In genomic region chr6:67914419-67914818, GRCh38 we compare ENCODE assay signal across 18 cellular contexts.
DNase-seq lines count a peak whose midpoint lies in the region; ATAC-seq, FAIRE-seq and TF ChIP-seq lines count a peak whose summit lies in the region.
"Had no signal": no experiment of that assay in that cellular context is flagged by ENCODE, and none has a peak within 500 bp of the region (broad histone marks: within the 10 kb centered on the region; RNA-seq: fewer than 3 reads in every experiment).

No MANE protein-coding gene starts in this region.

- FAIRE-seq in bronchial epithelial cell (lab: Jason Lieb, UNC), result no peak

- DNase-seq in GF-D8 (lab: John Stamatoyannopoulos, UW), result peak; percentile 18
- peak; percentile 63 for DNase-seq in MV-4-11 (lab: John Stamatoyannopoulos, UW)
- peak; percentile 3 for DNase-seq in bronchial epithelial cell (ENCODE audit: low read depth)
- peak; percentile 70 for DNase-seq in fibroblast of pulmonary artery (ENCODE audit: low read depth)
- DNase-seq in upper lobe of left lung, result no peak
- DNase-seq in HAP-1 (ENCODE audit: low spot score in 2 of 2), result no peak
- DNase-seq: BE2C; Caco-2; CD4-positive, alpha-beta T cell; GM23248; KG1; NCI-H1105; NCI-H2081; NCI-H2171 treated with DMSO at 0.1 percent for 48 hours; NCI-H446 treated with DMSO at 0.1 percent for 48 hours; NCI-H69 had no signal

- no peak for TF ChIP-seq EP300 in upper lobe of left lung (IDR thresholded peaks at IDR 0.05)

- no peak for TF ChIP-seq POLR2A in upper lobe of left lung (IDR thresholded peaks at IDR 0.05)

- H3K4me3 ChIP-seq in bronchial epithelial cell (ENCODE audit: low read depth, low read length), result no peak overlapping the region
- no peak overlapping the region for H3K4me3 ChIP-seq in fibroblast of pulmonary artery (replicated peaks; ENCODE audit: low read depth, low read length)
- no peak overlapping the region for H3K4me3 ChIP-seq in upper lobe of left lung
- H3K4me3 ChIP-seq in HAP-1, result no peak overlapping the region
- H3K4me3 ChIP-seq: GM23248 had no signal

- WGBS in upper lobe of left lung, 2 donors, result 0 to 36% methylated on average over 1 of the region's 1 CpG

- H3K27me3 ChIP-seq in bronchial epithelial cell (ENCODE audit: control insufficient read depth, insufficient read depth, low read length) (no peaks in the 10 kb centered on the region), upper lobe of left lung (no peaks in the 10 kb centered on the region), HAP-1 (ENCODE audit: low read depth) (no peaks in the 10 kb centered on the region)
- H3K27me3 ChIP-seq: BE2C had no signal

- H3K9me3 ChIP-seq in upper lobe of left lung (no peaks in the 10 kb centered on the region), HAP-1 (no peaks in the 10 kb centered on the region)
- H3K9me3 ChIP-seq: Caco-2 had no signal

- no peak for TF ChIP-seq CTCF in bronchial epithelial cell (IDR thresholded peaks at IDR 0.05; ENCODE audit: insufficient read depth, low read length, severe bottlenecking)
- TF ChIP-seq CTCF in fibroblast of pulmonary artery (IDR thresholded peaks at IDR 0.05; ENCODE audit: low read length, missing control alignments), result no peak
- TF ChIP-seq CTCF in upper lobe of left lung (IDR thresholded peaks at IDR 0.05), result no peak

- no peak overlapping the region for H3K27ac ChIP-seq in upper lobe of left lung
- H3K27ac ChIP-seq: GM23248 had no signal

- H3K4me1 ChIP-seq in upper lobe of left lung, result no peaks in the 10 kb centered on the region
- no peaks in the 10 kb centered on the region for H3K4me1 ChIP-seq in HAP-1
- H3K4me1 ChIP-seq: BE2C, Caco-2 had no signal

- H3K36me3 ChIP-seq in bronchial epithelial cell (ENCODE audit: control insufficient read depth, insufficient read depth, low read length), result no peaks in the 10 kb centered on the region
- no peaks in the 10 kb centered on the region for H3K36me3 ChIP-seq in upper lobe of left lung
- H3K36me3 ChIP-seq in HAP-1 (replicated peaks), result no peaks in the 10 kb centered on the region
- H3K36me3 ChIP-seq: BE2C had no signal

- no peak for ATAC-seq in upper lobe of left lung (ENCODE audit: low FRiP score in 2 of 2)
- ATAC-seq in HG03442 (IDR thresholded peaks at IDR 0.05; ENCODE audit: unreplicated experiment), result no peak
- ATAC-seq: Right ventricle myocardium inferior had no signal

- in situ Hi-C loops in HAP-1 (cut with MboI; ENCODE audit: low sequenced_read_pairs), result no loop called here

Comparison
In these comparisons a context has a peak if more than half of its experiments do, and no peak if none do; other contexts are left out.
1. DNase-seq: peak in GF-D8 (single experiment), MV-4-11 (single experiment), bronchial epithelial cell (single experiment) and fibroblast of pulmonary artery (single experiment); none in upper lobe of left lung (0 of 2) and HAP-1 (0 of 2).